9 cellular contexts compared by ENCODE assay signal in the genomic region with DNA sequence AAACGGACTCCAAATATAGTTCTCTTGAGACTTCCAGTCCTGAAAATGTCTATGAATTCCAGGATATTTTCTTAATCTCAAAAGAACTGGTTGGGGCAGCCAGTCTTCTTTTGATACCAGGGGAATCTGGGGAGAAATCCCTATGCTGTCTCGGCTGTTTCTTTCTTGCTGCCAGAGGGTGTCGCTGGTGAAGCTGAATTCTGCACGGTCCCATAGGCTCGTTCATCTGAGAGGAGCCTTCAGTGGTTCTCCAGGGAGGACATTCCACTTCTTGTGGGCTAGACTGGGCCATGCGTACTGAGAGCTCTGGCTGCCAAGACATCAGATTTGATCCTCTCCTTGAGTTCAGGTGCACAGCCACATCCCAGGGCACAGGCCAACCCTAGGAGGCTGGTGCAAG.
A peak's percentile ranks its signal among the peaks of the same experiment; 100 is the strongest.
DNase-seq lines count a peak whose midpoint lies in the region; ATAC-seq and TF ChIP-seq lines count a peak whose summit lies in the region.
"Had no signal": no experiment of that assay in that cellular context is flagged by ENCODE, and none has a peak within 500 bp of the region (broad histone marks: within the 10 kb centered on the region; RNA-seq: fewer than 3 reads in every experiment).

No MANE protein-coding gene starts in this region.

- H2BK5ac ChIP-seq in mesenchymal stem cell (ENCODE audit: low read depth, low read length, poor library complexity, severe bottlenecking) = no peak overlapping the region

- no peak overlapping the region for H3K18ac ChIP-seq in mesenchymal stem cell (ENCODE audit: low read depth in 1 of 2, low read length in 2 of 2)

- H3K36me3 ChIP-seq in mesenchymal stem cell (ENCODE audit: control insufficient read depth in 1 of 2, insufficient read depth in 2 of 2, low read depth in 1 of 2, low read length in 2 of 2) = no peaks in the 10 kb centered on the region

- peak; percentile 22 to 47 for TF ChIP-seq CTCF in brain (conservative IDR thresholded peaks at IDR 0.05)

- H2BK15ac ChIP-seq in mesenchymal stem cell (ENCODE audit: low read depth, poor library complexity, severe bottlenecking) = no peak overlapping the region

- no peak overlapping the region for H3K27ac ChIP-seq in mesenchymal stem cell (ENCODE audit: low read length, poor library complexity, severe bottlenecking)

- H2AK5ac ChIP-seq in mesenchymal stem cell (ENCODE audit: low read length, severe bottlenecking) = no peak overlapping the region

- no peaks in the 10 kb centered on the region for H3K4me1 ChIP-seq in mesenchymal stem cell (ENCODE audit: control insufficient read depth, insufficient read depth, low read depth, low read length)

- H3K23ac ChIP-seq in mesenchymal stem cell (ENCODE audit: low read length in 2 of 2) = no peak overlapping the region

- no peak overlapping the region for H3K4me2 ChIP-seq in mesenchymal stem cell (ENCODE audit: low read length, poor library complexity, severe bottlenecking)

- H3K4ac ChIP-seq in mesenchymal stem cell (ENCODE audit: low read depth in 1 of 2, low read length in 2 of 2) = no peak overlapping the region

- peaks cover 29% of the 10 kb centered on the region for H3K4me1 Mint-ChIP-seq in brain

- H3K27me3 Mint-ChIP-seq in brain = peaks cover 8% of the 10 kb centered on the region

- no peak overlapping the region for H4K8ac ChIP-seq in mesenchymal stem cell (ENCODE audit: low read length)

- H3K27me3 ChIP-seq in mesenchymal stem cell (ENCODE audit: control insufficient read depth in 1 of 2, insufficient read depth in 1 of 2, low read length in 2 of 2) = peaks cover 4% of the 10 kb centered on the region in 2 experiments

- DNase-seq in Ammon's horn (ENCODE audit: low spot score) (peak; percentile 20), HT-29 (ENCODE audit: low spot score) (peak; percentile 30), kidney tubule cell (ENCODE audit: low spot score) (peak; percentile 43), NCI-H2196 treated with DMSO at 0.1 percent for 48 hours (lab: John Stamatoyannopoulos, UW; ENCODE audit: unreplicated experiment) (no peak), mesenchymal stem cell (no peak)

- WGBS in mesenchymal stem cell = 19% methylated on average over 5 of the region's 6 CpGs

- H3K9me3 ChIP-seq in mesenchymal stem cell (ENCODE audit: control insufficient read depth, low read length) = no peaks in the 10 kb centered on the region

- no peak overlapping the region for H3K4me3 ChIP-seq in mesenchymal stem cell (ENCODE audit: insufficient read depth in 1 of 2, low read depth in 1 of 2, low read length in 2 of 2)

- H3K36me3 Mint-ChIP-seq in brain = no peaks in the 10 kb centered on the region
- H3K36me3 Mint-ChIP-seq: activated naive CD8-positive, alpha-beta T cell had no signal

- no peak overlapping the region for H3K27ac Mint-ChIP-seq in brain
- H3K27ac Mint-ChIP-seq: activated naive CD8-positive, alpha-beta T cell had no signal

- no peaks in the 10 kb centered on the region for H3K9me3 Mint-ChIP-seq in brain

- no peak overlapping the region for H3K4me3 Mint-ChIP-seq in brain
- H3K4me3 Mint-ChIP-seq: activated naive CD8-positive, alpha-beta T cell had no signal

- no peak overlapping the region for H2BK12ac ChIP-seq in mesenchymal stem cell (ENCODE audit: low read length in 2 of 2)

- no peak overlapping the region for H3K9ac ChIP-seq in mesenchymal stem cell (ENCODE audit: low read length)

- no peak for ATAC-seq in HG03097 (IDR thresholded peaks at IDR 0.05; ENCODE audit: low FRiP score, unreplicated experiment)
- ATAC-seq in GM19328 (IDR thresholded peaks at IDR 0.05; ENCODE audit: unreplicated experiment) = no peak

- no peak overlapping the region for H2BK120ac ChIP-seq in mesenchymal stem cell (ENCODE audit: low read depth, low read length)

- no peak overlapping the region for H4K91ac ChIP-seq in mesenchymal stem cell (ENCODE audit: low read length)

- H3K79me1 ChIP-seq in mesenchymal stem cell (replicated peaks; ENCODE audit: low read length, poor library complexity, severe bottlenecking) = no peaks in the 10 kb centered on the region

- no peak overlapping the region for H2AFZ ChIP-seq in mesenchymal stem cell (ENCODE audit: low read depth, low read length)

- H3K14ac ChIP-seq in mesenchymal stem cell (ENCODE audit: low read length in 2 of 2) = no peak overlapping the region

Comparison
In these comparisons a context has a peak if more than half of its experiments do, and no peak if none do; other contexts are left out.
1. DNase-seq: peak in Ammon's horn (single experiment), HT-29 (single experiment) and kidney tubule cell (single experiment); none in NCI-H2196 treated with DMSO at 0.1 percent for 48 hours (single experiment) and mesenchymal stem cell (single experiment).